1 cellular context compared by ENCODE assay signal in genomic region chr15:71448688-71449114, GRCh38.
TF ChIP-seq lines count a peak whose summit lies in the region.

No MANE protein-coding gene starts in this region.

TF ChIP-seq in H1, 55 proteins besides CTCF, POLR2A, EP300 and RAD21 (continued from another document):
- TF ChIP-seq RFX5 (IDR thresholded peaks at IDR 0.05; ENCODE audit: borderline replicate concordance, low read depth, low read length), result no peak
- no peak for TF ChIP-seq CEBPB (IDR thresholded peaks at IDR 0.05; ENCODE audit: low read depth, low read length)
- no peak for TF ChIP-seq E2F6 (IDR thresholded peaks at IDR 0.05)
- no peak for TF ChIP-seq ZNF274 (IDR thresholded peaks at IDR 0.05; ENCODE audit: borderline replicate concordance, extremely low read depth, low read length)
- TF ChIP-seq YY1 (IDR thresholded peaks at IDR 0.05; ENCODE audit: low read depth, low read length), result no peak
- TF ChIP-seq HDAC2 (IDR thresholded peaks at IDR 0.05; ENCODE audit: borderline replicate concordance in 1 of 2, low read depth in 2 of 2, low read length in 2 of 2), result no peak
- TF ChIP-seq POLR2AphosphoS5 (IDR thresholded peaks at IDR 0.05; ENCODE audit: low read depth, low read length), result no peak
- TF ChIP-seq TBP (IDR thresholded peaks at IDR 0.05; ENCODE audit: low read depth, low read length), result no peak
- TF ChIP-seq RXRA (IDR thresholded peaks at IDR 0.05; ENCODE audit: insufficient read depth, low read depth, low read length), result no peak
- no peak for TF ChIP-seq CHD1 (IDR thresholded peaks at IDR 0.05; ENCODE audit: low read depth, low read length)
- TF ChIP-seq POU5F1 (IDR thresholded peaks at IDR 0.05; ENCODE audit: low read depth, low read length), result no peak
- TF ChIP-seq BACH1 (IDR thresholded peaks at IDR 0.05; ENCODE audit: low read length), result no peak
- no peak for TF ChIP-seq SUZ12 (IDR thresholded peaks at IDR 0.05; ENCODE audit: low read length)
- no peak for TF ChIP-seq BCL11A (IDR thresholded peaks at IDR 0.05; ENCODE audit: low read depth in 2 of 2, low read length in 2 of 2)
- TF ChIP-seq EZH2 (IDR thresholded peaks at IDR 0.05; ENCODE audit: low read depth, low read length, severe bottlenecking), result no peak
